ENCODE assay signal across 8 cellular contexts in the genomic region with DNA sequence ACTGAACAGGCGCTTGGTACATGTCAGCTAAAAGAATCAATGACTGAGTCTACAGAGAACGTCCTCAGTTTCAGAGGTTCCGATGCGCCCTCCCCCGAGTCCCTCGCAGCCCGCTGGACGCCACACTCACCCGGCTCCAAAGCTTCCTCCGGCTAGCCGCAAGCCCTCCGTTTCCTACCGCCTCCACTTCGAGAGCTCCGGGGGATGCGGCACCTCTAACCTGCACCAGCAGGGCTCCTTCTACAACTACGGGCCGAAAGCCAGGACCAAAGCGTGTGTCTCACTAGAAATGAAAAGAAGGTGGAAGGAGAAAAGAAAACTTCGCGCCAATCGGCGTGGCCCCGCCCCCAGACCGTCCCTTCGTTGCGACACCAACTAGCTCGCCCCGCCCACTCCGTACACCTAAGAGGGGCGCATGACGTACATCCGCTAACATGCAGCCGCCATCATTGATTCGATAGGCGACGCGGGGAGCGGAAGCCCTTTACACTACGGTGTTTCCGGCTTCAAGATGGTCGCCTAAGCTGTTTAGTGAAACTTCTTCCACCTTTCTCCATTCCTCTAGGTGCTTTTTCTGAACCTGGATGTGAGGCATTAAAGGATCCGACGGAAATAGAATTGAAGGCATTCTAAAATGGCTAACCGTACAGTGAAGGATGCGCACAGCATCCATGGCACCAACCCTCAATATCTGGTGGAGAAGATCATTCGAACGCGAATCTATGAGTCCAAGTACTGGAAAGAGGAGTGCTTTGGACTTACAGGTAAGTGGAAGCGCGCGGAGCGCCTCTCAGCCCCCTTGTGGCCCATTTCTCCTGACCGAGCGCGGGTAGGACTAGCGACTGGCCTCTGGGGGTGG. TPM values are rescaled to one million over a fixed set of nuclear protein-coding genes. Genes with fewer than 3 reads are reported as not detected.
DNase-seq lines count a peak whose midpoint lies in the region; ATAC-seq and TF ChIP-seq lines count a peak whose summit lies in the region.

A gene (minus strand): TSS at position 308 of the 859 bp plus-strand sequence. CDS start 2,200 bp downstream, outside the sequence.
A gene with protein sequence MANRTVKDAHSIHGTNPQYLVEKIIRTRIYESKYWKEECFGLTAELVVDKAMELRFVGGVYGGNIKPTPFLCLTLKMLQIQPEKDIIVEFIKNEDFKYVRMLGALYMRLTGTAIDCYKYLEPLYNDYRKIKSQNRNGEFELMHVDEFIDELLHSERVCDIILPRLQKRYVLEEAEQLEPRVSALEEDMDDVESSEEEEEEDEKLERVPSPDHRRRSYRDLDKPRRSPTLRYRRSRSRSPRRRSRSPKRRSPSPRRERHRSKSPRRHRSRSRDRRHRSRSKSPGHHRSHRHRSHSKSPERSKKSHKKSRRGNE (plus strand): TSS at position 487 of the 859 bp plus-strand sequence. CDS start 148 bp downstream, at position 635.

- WGBS in right lobe of liver (ENCODE audit: insufficient coverage, low coverage, low lambda C conversion rate, missing lambda C conversion rate), result 0% methylated on average over 36 of the region's 57 CpGs

- no peaks in the 10 kb centered on the region for H3K27me3 Mint-ChIP-seq in CD4-positive, alpha-beta memory T cell

- peak within 1 kb of the TSS; percentile 94 to 99 (median 99) for H3K27ac Mint-ChIP-seq in CD4-positive, alpha-beta memory T cell

- peak within 1 kb of the TSS; percentile 91 for H3K27ac ChIP-seq in CD4-positive, alpha-beta memory T cell (ENCODE audit: low read depth, low read length)
- peak within 1 kb of the TSS in 57 of 59 donors; percentile 20 to 96 (median 85) for H3K27ac ChIP-seq in dorsolateral prefrontal cortex
- peak within 1 kb of the TSS; percentile 79 to 87 (median 81) for H3K27ac ChIP-seq in right lobe of liver

- peak within 1 kb of the TSS; percentile 85 to 88 for H3K4me3 ChIP-seq in CD4-positive, alpha-beta memory T cell (ENCODE audit: low read length in 2 of 2)
- H3K4me3 ChIP-seq in dorsolateral prefrontal cortex (peak within 1 kb of the TSS; percentile 31 to 99 (median 90)), right lobe of liver (peak within 1 kb of the TSS; percentile 84 to 89 (median 85))

- ATAC-seq in GM19438 (IDR thresholded peaks at IDR 0.05; ENCODE audit: low read depth, unreplicated experiment), result peak; percentile 93
- ATAC-seq in HG03575 (IDR thresholded peaks at IDR 0.05; ENCODE audit: extremely low read depth, insufficient number of reproducible peaks, low FRiP score, unreplicated experiment), result peak; percentile 58
- ATAC-seq in right lobe of liver, result peak; percentile 98 to 99 (median 99)

- peaks cover 22 to 42% of the 10 kb centered on the region in 2 donors for H3K36me3 Mint-ChIP-seq in CD4-positive, alpha-beta memory T cell

- peak; percentile 94 to 98 (median 96) for DNase-seq in CD4-positive, alpha-beta memory T cell
- DNase-seq in NCI-H82 (lab: John Stamatoyannopoulos, UW), result peak; percentile 100
- peak; percentile 99 for DNase-seq in activated CD4-positive, alpha-beta T cell treated with anti-CD3 and anti-CD28 coated beads, Interleukin-2, amount 50 U/mL, for 48 hours
- peak; percentile 96 to 99 (median 98) for DNase-seq in dorsolateral prefrontal cortex
- DNase-seq in right lobe of liver, result peak; percentile 97 to 98 (median 97)
- DNase-seq in stimulated activated CD4-positive, alpha-beta T cell treated with anti-CD3 and anti-CD28 coated beads, Interleukin-4, amount 100 ng/mL, for 4 hours, result peak; percentile 96 to 98

- H3K4me1 ChIP-seq in CD4-positive, alpha-beta memory T cell (ENCODE audit: insufficient read depth, low read length), result peaks cover 25% of the 10 kb centered on the region
- peaks cover 0 to 26% (median 4%) of the 10 kb centered on the region in 4 donors for H3K4me1 ChIP-seq in right lobe of liver

- intact Hi-C loops in CD4-positive, alpha-beta memory T cell (cut with micrococcal nuclease), result loop anchor here (1.0 to 10.0 kb wide), 8 partner anchors 20 to 830 kb away; a partner anchor contains a TSS
- intact Hi-C loops in dorsolateral prefrontal cortex (cut with DNase I) (loop anchor here (2.0 to 10.0 kb wide), 7 partner anchors 38 to 833 kb away; a partner anchor contains a TSS), right lobe of liver (cut with DNase I) (loop anchor here in 1 of 2 donors (10.0 kb wide), 1 partner anchor 280 kb away; no protein-coding TSS in a partner anchor)

- H3K4me1 Mint-ChIP-seq in CD4-positive, alpha-beta memory T cell, result peaks cover 22 to 44% (median 36%) of the 10 kb centered on the region in 4 donors

- no peak for TF ChIP-seq POLR2A in right lobe of liver (IDR thresholded peaks at IDR 0.05)

- TF ChIP-seq CTCF in dorsolateral prefrontal cortex (IDR thresholded peaks at IDR 0.05 in 54 of 56, conservative IDR thresholded peaks at IDR 0.05 in 2 of 56; ENCODE audit: low read depth in 1 of 56, partially characterized antibody in 56 of 56), result peak in 44 of 56 donors; percentile 8 to 56 (median 38)
- TF ChIP-seq CTCF in right lobe of liver (IDR thresholded peaks at IDR 0.05), result peak; percentile 31 to 49 (median 36)

- peak within 1 kb of the TSS; percentile 98 to 100 (median 100) for H3K4me3 Mint-ChIP-seq in CD4-positive, alpha-beta memory T cell

- POLR2A ChIA-PET in CD4-positive, alpha-beta memory T cell (lab: Charles Lee; ENCODE audit: partially characterized antibody), result interaction anchor here (0.9 to 3.4 kb wide), 25 partner anchors 9 to 523 kb away, joined by 3 to 74 read pairs (median 5); a partner anchor contains a TSS

- peaks cover 24% of the 10 kb centered on the region for H3K36me3 ChIP-seq in CD4-positive, alpha-beta memory T cell (ENCODE audit: insufficient read depth, low read length)
- peaks cover 0 to 16% (median 4%) of the 10 kb centered on the region in 4 donors for H3K36me3 ChIP-seq in right lobe of liver

- no peaks in the 10 kb centered on the region for H3K27me3 ChIP-seq in CD4-positive, alpha-beta memory T cell (ENCODE audit: insufficient read depth, low read length)
- H3K27me3 ChIP-seq in dorsolateral prefrontal cortex (no peaks in the 10 kb centered on the region), right lobe of liver (no peaks in the 10 kb centered on the region)

- peaks cover 0 to 2% (median 0%) of the 10 kb centered on the region in 8 donors for H3K9me3 Mint-ChIP-seq in CD4-positive, alpha-beta memory T cell

- no peaks in the 10 kb centered on the region for H3K9me3 ChIP-seq in CD4-positive, alpha-beta memory T cell (ENCODE audit: control insufficient read depth in 1 of 2, low read length in 2 of 2)
- H3K9me3 ChIP-seq in right lobe of liver, result no peaks in the 10 kb centered on the region

- CTCF ChIA-PET in CD4-positive, alpha-beta memory T cell (lab: Charles Lee; ENCODE audit: partially characterized antibody), result interaction anchor here (1.4 to 2.7 kb wide), 7 partner anchors 20 to 282 kb away, joined by 4 to 13 read pairs (median 6); a partner anchor contains a TSS

RNA-seq across cellular contexts. Expression of the first gene that starts in this region (rescaled TPM):
- total RNA-seq in CD4-positive, alpha-beta memory T cell, result 1 to 10 TPM; 1.1 to 1.5 TPM
- polyA plus RNA-seq in CD4-positive, alpha-beta memory T cell, result under 1 TPM; 0.16 to 0.25 TPM
- total RNA-seq in dorsolateral prefrontal cortex (1 to 10 TPM in 4 of 120 experiments, under 1 TPM in 111, not detected in 5; 0.17 to 1.3 (median 0.44) TPM), right lobe of liver (1 to 10 TPM in 2 of 6 experiments, under 1 TPM in 4; 0.11 to 4.0 (median 0.45) TPM)

RNA-seq across cellular contexts. Expression of the second gene that starts in this region (rescaled TPM):
- total RNA-seq in CD4-positive, alpha-beta memory T cell, result 10 to 100 TPM; 69.7 to 70.4 TPM
- 10 to 100 TPM; 27.5 to 45.8 TPM for polyA plus RNA-seq in CD4-positive, alpha-beta memory T cell
- 10 to 100 TPM; 30.5 to 72.7 (median 39.3) TPM for total RNA-seq in dorsolateral prefrontal cortex
- total RNA-seq in right lobe of liver, result 10 to 100 TPM in 4 of 6 experiments, 1 to 10 TPM in 2; 4.5 to 14.4 (median 11.4) TPM

Comparison
In these comparisons a context has a peak if more than half of its experiments do, and no peak if none do; other contexts are left out.
1. Peak in every context shown above with its lines: DNase-seq, ATAC-seq, H3K4me3 ChIP-seq and H3K27ac ChIP-seq.